15 cellular contexts compared by ENCODE assay signal in the genomic region with DNA sequence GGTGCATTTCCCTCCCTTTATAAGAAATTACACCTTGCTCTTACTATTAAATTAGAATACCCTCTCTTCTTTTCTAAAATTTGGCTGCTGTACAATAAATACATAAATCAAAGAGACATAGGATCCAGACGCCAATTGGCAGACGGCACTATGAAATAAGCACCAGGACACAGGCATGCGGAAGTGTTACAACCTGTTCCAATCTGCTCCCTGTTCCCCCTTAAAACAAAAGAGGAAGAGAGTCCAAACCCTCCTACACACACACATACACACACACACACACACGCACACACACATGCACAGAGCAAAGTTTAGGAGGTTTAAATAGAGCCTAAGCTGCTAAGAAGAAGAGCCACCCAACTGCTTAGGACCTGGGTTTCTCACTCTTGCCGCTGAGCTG.
DNase-seq lines count a peak whose midpoint lies in the region; FAIRE-seq and TF ChIP-seq lines count a peak whose summit lies in the region.
"Had no signal": no experiment of that assay in that cellular context is flagged by ENCODE, and none has a peak within 500 bp of the region (broad histone marks: within the 10 kb centered on the region; RNA-seq: fewer than 3 reads in every experiment).

No MANE protein-coding gene starts in this region.

- H2BK5ac ChIP-seq in H1 (ENCODE audit: low read depth, low read length), result no peak overlapping the region

- no peaks in the 10 kb centered on the region for H3K36me3 ChIP-seq in H1 (ENCODE audit: control insufficient read depth in 2 of 4, insufficient read depth in 4 of 4, low read length in 3 of 4)
- H3K36me3 ChIP-seq: MG63 had no signal

- H3K4me2 ChIP-seq in H1 (ENCODE audit: insufficient read depth in 1 of 2, low read depth in 2 of 2, low read length in 2 of 2), result no peak overlapping the region

- H2BK120ac ChIP-seq in H1 (replicated peaks; ENCODE audit: low read depth, low read length), result no peak overlapping the region

- no peaks in the 10 kb centered on the region for H3K79me1 ChIP-seq in H1 (ENCODE audit: low read depth, low read length)

- H2BK20ac ChIP-seq in H1 (ENCODE audit: low read length), result no peak overlapping the region

- no peak overlapping the region for H4K5ac ChIP-seq in H1 (ENCODE audit: insufficient read length, low read depth, low read length)

- H3K4me1 ChIP-seq in H1 (replicated peaks in 1 of 4; ENCODE audit: control insufficient read depth in 3 of 4, insufficient read depth in 4 of 4, low read length in 3 of 4), result peaks cover 0 to 6% (median 2%) of the 10 kb centered on the region in 4 experiments; a peak in 5 of 7 replicates

- H3K79me2 ChIP-seq in H1 (ENCODE audit: control insufficient read depth in 1 of 2, insufficient read depth in 2 of 2, low read length in 2 of 2), result no peaks in the 10 kb centered on the region

- no peaks in the 10 kb centered on the region; a peak in 1 of 4 replicates for H3K9me3 ChIP-seq in H1 (ENCODE audit: insufficient read depth in 2 of 2, low read depth in 1 of 2, low read length in 1 of 2)
- H3K9me3 ChIP-seq: MG63 had no signal

- no peak overlapping the region for H3K18ac ChIP-seq in H1 (ENCODE audit: extremely low read depth, low read length)

- H2AK5ac ChIP-seq in H1 (ENCODE audit: low read depth, low read length), result no peak overlapping the region

- H4K91ac ChIP-seq in H1 (replicated peaks; ENCODE audit: insufficient read length, low read length), result no peak overlapping the region

- H2AFZ ChIP-seq in H1 (ENCODE audit: low read length), result 0 out of 2 replicates have a peak overlapping the region, but pooled peaks have one; percentile 33

- DNase-seq in Kasumi-1 (lab: John Stamatoyannopoulos, UW), result peak; percentile 8 to 19
- peak; percentile 12 for DNase-seq in NOMO-1 treated with DMSO at 0.1 percent for 48 hours (lab: John Stamatoyannopoulos, UW; ENCODE audit: unreplicated experiment)
- no peak for DNase-seq in H1 (ENCODE audit: low read depth in 1 of 2, low spot score in 2 of 2)
- no peak for DNase-seq in H54 (ENCODE audit: insufficient read length, low spot score)
- DNase-seq in stimulated activated CD4-positive, alpha-beta T cell treated with anti-CD3 and anti-CD28 coated beads, Interleukin-15, amount 100 ng/mL, for 24 hours, result no peak
- no peak for DNase-seq in NCI-H2107 (lab: John Stamatoyannopoulos, UW)
- DNase-seq: C1 segment of cervical spinal cord, DMS79, GOT3, MG63, NCI-H1417 treated with DMSO at 0.1 percent for 48 hours, NCI-H2081, NCI-H748 treated with DMSO at 0.1 percent for 48 hours had no signal

- H3K14ac ChIP-seq in H1 (ENCODE audit: insufficient read length), result no peak overlapping the region

- no peak overlapping the region for H3K4me3 ChIP-seq in H1 (ENCODE audit: extremely low read depth in 1 of 4, insufficient read depth in 2 of 4, low read depth in 3 of 4, low read length in 4 of 4)
- H3K4me3 ChIP-seq: MG63 had no signal

- H3K27ac ChIP-seq in C4-2B, result peak overlapping the region; percentile 56; the same call in 1 of the 2 replicates
- H3K27ac ChIP-seq in H1 (ENCODE audit: low read depth, low read length), result no peak overlapping the region

- H2BK12ac ChIP-seq in H1 (ENCODE audit: low read depth, low read length), result no peak overlapping the region

- POLR2A ChIA-PET in H1 (lab: Charles Lee; ENCODE audit: partially characterized antibody), result no interaction called here

- H3K23me2 ChIP-seq in H1 (ENCODE audit: low read depth, low read length), result no peaks in the 10 kb centered on the region

- H3K4ac ChIP-seq in H1 (replicated peaks; ENCODE audit: insufficient read length, low read depth, low read length), result no peak overlapping the region

- H4K20me1 ChIP-seq in H1 (replicated peaks in 1 of 2; ENCODE audit: control insufficient read depth in 1 of 2, insufficient read depth in 2 of 2, low read length in 2 of 2), result no peaks in the 10 kb centered on the region

- H3K56ac ChIP-seq in H1 (replicated peaks; ENCODE audit: insufficient read length, low read depth, low read length), result no peak overlapping the region

- TF ChIP-seq EP300 in H1 (IDR thresholded peaks at IDR 0.05; ENCODE audit: borderline replicate concordance in 1 of 2, low read depth in 2 of 2, low read length in 2 of 2), result no peak

- TF ChIP-seq POLR2A in H1 (IDR thresholded peaks at IDR 0.05; ENCODE audit: control extremely low read depth in 1 of 2, low read depth in 2 of 2, low read length in 2 of 2) (no peak), H54 (IDR thresholded peaks at IDR 0.05; ENCODE audit: low read depth, low read length) (no peak)

- no peak overlapping the region for H2BK15ac ChIP-seq in H1 (ENCODE audit: low read length)

- H3K9ac ChIP-seq in H1 (replicated peaks in 1 of 4; ENCODE audit: extremely low read depth in 1 of 4, low read depth in 3 of 4, low read length in 3 of 4), result no peak overlapping the region

- no peak overlapping the region for H4K8ac ChIP-seq in H1 (ENCODE audit: extremely low read depth, insufficient read depth, low read length)

- no peaks in the 10 kb centered on the region for H3K27me3 ChIP-seq in H1 (replicated peaks in 1 of 4; ENCODE audit: control insufficient read depth in 3 of 4, extremely low read depth in 1 of 4, insufficient read depth in 3 of 4, low read length in 3 of 4)

- 91% methylated on average over 5 of the region's 5 CpGs; no CpG with 5 or more reads in 1 of the 2 experiments for WGBS in H1 (ENCODE audit: extremely low coverage in 1 of 2, insufficient coverage in 1 of 2, insufficient read length in 1 of 2, insufficient replicate concordance in 2 of 2, low coverage in 1 of 2, low lambda C conversion rate in 2 of 2, missing lambda C conversion rate in 1 of 2), 2 experiments

- TF ChIP-seq CTCF in C4-2B (conservative IDR thresholded peaks at IDR 0.05), result no peak
- TF ChIP-seq CTCF in H1 (IDR thresholded peaks at IDR 0.05; ENCODE audit: control extremely low read depth in 1 of 3, insufficient read depth in 1 of 3, low read depth in 1 of 3, low read length in 3 of 3), result no peak

- CTCF ChIA-PET in H1 (lab: Charles Lee; ENCODE audit: partially characterized antibody), result no interaction called here

- no peak overlapping the region for H3K23ac ChIP-seq in H1 (ENCODE audit: insufficient read length)

- TF ChIP-seq RAD21 in H1 (IDR thresholded peaks at IDR 0.05 in 1 of 2, conservative IDR thresholded peaks at IDR 0.05 in 1 of 2; ENCODE audit: low read depth in 2 of 2, low read length in 2 of 2), result no peak

- FAIRE-seq in H1 (lab: Jason Lieb, UNC) (no peak), H54 (lab: Jason Lieb, UNC) (no peak)
- FAIRE-seq: GM12892 had no signal

TF ChIP-seq in H1, 55 proteins besides CTCF, POLR2A, EP300 and RAD21 (continues in another document):
- TF ChIP-seq KDM1A (IDR thresholded peaks at IDR 0.05; ENCODE audit: borderline replicate concordance, low read length), result no peak
- TF ChIP-seq, protein P1, sequence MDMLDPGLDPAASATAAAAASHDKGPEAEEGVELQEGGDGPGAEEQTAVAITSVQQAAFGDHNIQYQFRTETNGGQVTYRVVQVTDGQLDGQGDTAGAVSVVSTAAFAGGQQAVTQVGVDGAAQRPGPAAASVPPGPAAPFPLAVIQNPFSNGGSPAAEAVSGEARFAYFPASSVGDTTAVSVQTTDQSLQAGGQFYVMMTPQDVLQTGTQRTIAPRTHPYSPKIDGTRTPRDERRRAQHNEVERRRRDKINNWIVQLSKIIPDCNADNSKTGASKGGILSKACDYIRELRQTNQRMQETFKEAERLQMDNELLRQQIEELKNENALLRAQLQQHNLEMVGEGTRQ (IDR thresholded peaks at IDR 0.05; ENCODE audit: low read length), result no peak
- TF ChIP-seq TBP (IDR thresholded peaks at IDR 0.05; ENCODE audit: low read depth, low read length), result no peak
- no peak for TF ChIP-seq CHD1 (IDR thresholded peaks at IDR 0.05; ENCODE audit: low read depth, low read length)
- TF ChIP-seq POU5F1 (IDR thresholded peaks at IDR 0.05; ENCODE audit: low read depth, low read length), result no peak
- TF ChIP-seq JUN (IDR thresholded peaks at IDR 0.05; ENCODE audit: low read depth, low read length), result no peak
- no peak for TF ChIP-seq BCL11A (IDR thresholded peaks at IDR 0.05; ENCODE audit: low read depth in 2 of 2, low read length in 2 of 2)
- TF ChIP-seq SRF (IDR thresholded peaks at IDR 0.05; ENCODE audit: low read depth, low read length), result no peak
- no peak for TF ChIP-seq SUZ12 (IDR thresholded peaks at IDR 0.05; ENCODE audit: low read length)

Comparison
In these comparisons a context has a peak if more than half of its experiments do, and no peak if none do; other contexts are left out.
1. DNase-seq: peak in Kasumi-1 (2 of 2) and NOMO-1 treated with DMSO at 0.1 percent for 48 hours (single experiment); none in H1 (0 of 2), H54 (single experiment), stimulated activated CD4-positive, alpha-beta T cell treated with anti-CD3 and anti-CD28 coated beads, Interleukin-15, amount 100 ng/mL, for 24 hours (single experiment) and NCI-H2107 (single experiment).